Comparison of ENCODE assay signal across 13 cellular contexts in the genomic region with DNA sequence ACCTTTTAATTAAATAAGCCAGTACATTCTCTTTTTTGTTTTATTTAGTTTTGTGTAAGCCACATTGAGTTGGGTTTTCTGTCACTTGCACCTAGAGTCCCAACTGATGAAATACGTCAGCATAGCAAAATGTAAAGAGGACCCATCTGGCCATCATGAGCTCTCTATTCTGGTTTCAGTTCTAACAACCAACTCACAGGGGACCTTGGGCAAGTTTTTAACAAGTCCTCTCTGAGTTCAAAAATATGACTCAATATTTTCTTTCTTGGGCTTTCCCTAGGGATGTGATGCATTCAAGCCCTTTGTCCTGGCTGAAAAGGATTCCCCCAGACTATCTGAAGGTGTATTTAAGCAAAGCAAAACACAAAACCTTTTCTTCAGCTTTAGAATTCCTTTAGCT. TPM values are rescaled to one million over a fixed set of nuclear protein-coding genes. Genes with fewer than 3 reads are reported as not detected.
DNase-seq lines count a peak whose midpoint lies in the region; ATAC-seq and TF ChIP-seq lines count a peak whose summit lies in the region.
"Had no signal": no experiment of that assay in that cellular context is flagged by ENCODE, and none has a peak within 500 bp of the region (broad histone marks: within the 10 kb centered on the region; RNA-seq: fewer than 3 reads in every experiment).

No MANE protein-coding gene starts in this region.

- H3K27ac ChIP-seq in foreskin keratinocyte (no peak overlapping the region), A673 (ENCODE audit: low read depth, low read length, poor library complexity, severe bottlenecking) (no peak overlapping the region)
- H3K27ac ChIP-seq: heart left ventricle, testis had no signal

- H3K36me3 ChIP-seq in A673 (ENCODE audit: insufficient read depth, low read length, poor library complexity, severe bottlenecking) = no peaks in the 10 kb centered on the region
- H3K36me3 ChIP-seq: heart left ventricle had no signal

- intact Hi-C loops in A673 (cut with micrococcal nuclease; ENCODE audit: unreplicated experiment) = no loop called here

- ATAC-seq in GM18868 (IDR thresholded peaks at IDR 0.05; ENCODE audit: unreplicated experiment) (peak; percentile 94), GM21529 (IDR thresholded peaks at IDR 0.05; ENCODE audit: unreplicated experiment) (peak; percentile 97), HG03159 (IDR thresholded peaks at IDR 0.05; ENCODE audit: unreplicated experiment) (peak; percentile 92), foreskin keratinocyte (peak; percentile 31), left lobe of liver (no peak)
- ATAC-seq: heart left ventricle, SK-N-SH treated with all-trans-retinoic acid at 6 μM for 48 hours had no signal

- DNase-seq in foreskin keratinocyte = peak; percentile 5 to 33
- DNase-seq in superior temporal gyrus (ENCODE audit: extremely low spot score) = no peak
- DNase-seq in left lobe of liver (ENCODE audit: low spot score) = no peak
- no peak for DNase-seq in A673 (ENCODE audit: low spot score)
- DNase-seq in activated naive CD4-positive, alpha-beta T cell treated with Interleukin-2 at 50 U/mL for 16 hours = no peak
- DNase-seq: heart left ventricle; NCI-H2227 treated with DMSO at 0.1 percent for 48 hours; stimulated activated CD4-positive, alpha-beta T cell treated with anti-CD3 and anti-CD28 coated beads, Interleukin-15, amount 100 ng/mL, for 24 hours; testis had no signal

- H3K27me3 ChIP-seq in foreskin keratinocyte (no peaks in the 10 kb centered on the region), A673 (replicated peaks; ENCODE audit: insufficient read depth, low read depth, low read length, poor library complexity) (no peaks in the 10 kb centered on the region)
- H3K27me3 ChIP-seq: heart left ventricle, testis had no signal

- CTCF ChIA-PET in A673 (lab: Charles Lee) = no interaction called here

- POLR2A ChIA-PET in A673 (lab: Charles Lee; ENCODE audit: low non-redundant PET) = no interaction called here

- H3K9me3 ChIP-seq in A673 (ENCODE audit: low read depth, low read length, poor library complexity, severe bottlenecking) = no peaks in the 10 kb centered on the region
- H3K9me3 ChIP-seq: testis had no signal

- BruUV-seq in A673 (replicated peaks; lab: Mats Ljungman, UMichigan) = no TSS peak

- H3K4me1 ChIP-seq in foreskin keratinocyte (no peaks in the 10 kb centered on the region), A673 (ENCODE audit: insufficient read depth, low read length, poor library complexity, severe bottlenecking) (no peaks in the 10 kb centered on the region)
- H3K4me1 ChIP-seq: heart left ventricle, testis had no signal

- no peak overlapping the region for H3K4me3 ChIP-seq in A673 (ENCODE audit: low read depth, low read length, poor library complexity, severe bottlenecking)
- H3K4me3 ChIP-seq: heart left ventricle, testis had no signal

- TF ChIP-seq CTCF in foreskin keratinocyte (conservative IDR thresholded peaks at IDR 0.05) (no peak), A673 (conservative IDR thresholded peaks at IDR 0.05; ENCODE audit: low read depth, low read length) (no peak)

RNA-seq across cellular contexts. Expression of a gene that starts 32.9 kb away (rescaled TPM):
- total RNA-seq in foreskin keratinocyte (0.10 and 0.14 TPM in 2 replicates), left lobe of liver (0.08 TPM), A673 (2021) (3.1 TPM in 2 replicates)
- polyA plus RNA-seq in foreskin keratinocyte = 0.02 and 0.03 TPM in 2 replicates

Comparison
In these comparisons a context has a peak if more than half of its experiments do, and no peak if none do; other contexts are left out.
1. DNase-seq: peak in foreskin keratinocyte (2 of 2); none in superior temporal gyrus (single experiment), left lobe of liver (single experiment), A673 (single experiment) and activated naive CD4-positive, alpha-beta T cell treated with Interleukin-2 at 50 U/mL for 16 hours (single experiment).